Comparison of ENCODE assay signal across 8 cellular contexts in the genomic region with DNA sequence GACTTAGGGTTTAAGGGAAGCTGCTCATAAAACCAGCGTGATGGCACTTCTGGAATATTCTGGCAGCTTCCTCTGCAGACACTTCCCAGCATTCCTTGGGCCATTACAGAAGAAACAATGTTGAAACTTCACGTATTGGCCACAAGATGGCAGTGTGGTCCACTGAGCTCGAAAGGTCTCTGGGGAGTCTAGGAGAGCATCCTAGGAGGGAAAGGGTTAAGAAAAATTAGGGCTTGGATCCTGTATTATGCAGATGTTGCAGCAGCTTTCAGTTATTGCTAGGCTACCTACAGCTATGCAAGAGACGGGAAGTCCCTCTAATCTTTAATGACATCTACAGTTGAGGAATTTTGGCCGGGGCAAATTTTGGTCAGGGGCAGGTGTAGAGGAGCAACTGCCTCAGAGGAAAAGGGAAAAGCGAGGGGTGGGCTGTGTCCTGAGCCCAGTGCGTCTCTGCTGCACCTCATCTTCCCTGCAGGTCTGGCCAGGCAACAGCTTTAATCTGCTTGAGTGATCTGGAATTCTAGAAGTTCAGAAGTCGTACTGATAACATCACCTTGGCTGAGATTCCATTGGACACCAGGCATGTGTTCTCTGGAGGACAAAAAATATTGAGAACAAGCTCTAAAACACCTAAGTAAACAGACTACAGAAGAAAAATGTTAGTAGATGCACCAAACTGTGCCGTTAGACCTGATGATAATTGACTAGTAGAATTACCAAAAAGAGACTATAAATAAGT.
DNase-seq lines count a peak whose midpoint lies in the region; ATAC-seq and TF ChIP-seq lines count a peak whose summit lies in the region.

No MANE protein-coding gene starts in this region.

- no peak overlapping the region for H3K27ac ChIP-seq in IMR-90 (ENCODE audit: insufficient read depth, low read length)

- H3K23ac ChIP-seq in IMR-90 (ENCODE audit: low read depth, low read length) = no peak overlapping the region

- H4K5ac ChIP-seq in IMR-90 (ENCODE audit: low read depth, low read length) = no peak overlapping the region; the same call in 1 of the 2 replicates

- DNase-seq in stimulated activated CD4-positive, alpha-beta T cell treated with anti-CD3 and anti-CD28 coated beads, Interleukin-4, amount 100 ng/mL, for 24 hours = peak; percentile 37
- DNase-seq in stimulated activated CD4-positive, alpha-beta T cell treated with anti-CD3 and anti-CD28 coated beads, Interleukin-1b, Interleukin-23, amount 100 ng/mL, for 48 hours = no peak
- DNase-seq in IMR-90 (peak; percentile 64), UCSD-AML1 (lab: John Stamatoyannopoulos, UW; ENCODE audit: unreplicated experiment) (peak; percentile 11), glomerular visceral epithelial cell (ENCODE audit: extremely low spot score) (peak; percentile 50), renal cortical epithelial cell (ENCODE audit: low read depth) (peak; percentile 45), cortex of kidney (lab: John Stamatoyannopoulos, UW) (no peak)

- H3K4me2 ChIP-seq in IMR-90 (ENCODE audit: low read depth, low read length) = no peak overlapping the region

- TF ChIP-seq POLR2A in IMR-90 (IDR thresholded peaks at IDR 0.05; ENCODE audit: low read depth, low read length) = no peak

- no peaks in the 10 kb centered on the region for H3K9me3 ChIP-seq in IMR-90 (ENCODE audit: control insufficient read depth, insufficient read depth, low read length)

- H3K9me1 ChIP-seq in IMR-90 (ENCODE audit: insufficient read depth, low read length) = peaks cover 6% of the 10 kb centered on the region

- peak; percentile 45 for TF ChIP-seq RAD21 in IMR-90 (IDR thresholded peaks at IDR 0.05; ENCODE audit: low read length)

- no TSS peak for BruUV-seq in IMR-90 (replicated peaks; lab: Mats Ljungman, UMichigan)

- in situ Hi-C loops in IMR-90 (cut with MboI; ENCODE audit: low sequenced_read_pairs) = no loop called here

- no peaks in the 10 kb centered on the region for H3K27me3 ChIP-seq in IMR-90 (ENCODE audit: control insufficient read depth, insufficient read depth, low read length)

- H2BK5ac ChIP-seq in IMR-90 (ENCODE audit: low read depth, low read length, poor library complexity, severe bottlenecking) = peak overlapping the region; percentile 62

- no peak overlapping the region for H3K18ac ChIP-seq in IMR-90 (ENCODE audit: low read depth, low read length)

- no peak overlapping the region for H3K9ac ChIP-seq in IMR-90 (ENCODE audit: low read depth, low read length)

- no peak overlapping the region for H3K56ac ChIP-seq in IMR-90 (ENCODE audit: extremely low read depth, insufficient read depth, low read length)

- POLR2A ChIA-PET in IMR-90 (lab: Charles Lee; ENCODE audit: unreplicated experiment) = interaction anchor here (1.1 kb wide), 1 partner anchor 11 kb away, joined by 3 read pairs; no protein-coding TSS in a partner anchor

- dilution Hi-C loops in IMR-90 (cut with HindIII; ENCODE audit: low sequenced_read_pairs, unreplicated experiment) = no loop called here

- no peak overlapping the region; the same call in 1 of the 2 replicates for H3K4ac ChIP-seq in IMR-90 (ENCODE audit: low read depth, low read length)

- peak overlapping the region; percentile 43; the same call in 1 of the 2 replicates for H2BK120ac ChIP-seq in IMR-90 (ENCODE audit: low read depth, low read length)

- CTCF ChIA-PET in IMR-90 (lab: Yijun Ruan, JAX) = interaction anchor here (0.6 to 2.3 kb wide), 8 partner anchors 11 to 55 kb away, joined by 3 to 19 read pairs (median 6); no protein-coding TSS in a partner anchor

- peak overlapping the region; percentile 17; the same call in 1 of the 2 replicates for H2AK5ac ChIP-seq in IMR-90 (ENCODE audit: low read depth, low read length)

- WGBS in IMR-90 (ENCODE audit: extremely low coverage in 2 of 2, insufficient read length in 1 of 2), 2 experiments = no CpG with 5 or more reads among the region's 9 CpGs

- peak overlapping the region in 1 of 2 experiments; percentile 79; a peak in 2 of 4 replicates for H4K8ac ChIP-seq in IMR-90 (ENCODE audit: low read depth in 2 of 2, low read length in 2 of 2)

- peak overlapping the region; percentile 33 for H2AK9ac ChIP-seq in IMR-90 (replicated peaks; ENCODE audit: low read depth, low read length, poor library complexity)

- H2BK20ac ChIP-seq in IMR-90 (ENCODE audit: low read depth, low read length) = peak overlapping the region; percentile 28; the same call in 1 of the 2 replicates

- no peaks in the 10 kb centered on the region for H3K79me1 ChIP-seq in IMR-90 (ENCODE audit: low read depth in 1 of 2, low read length in 2 of 2)

- no peak overlapping the region for H2BK15ac ChIP-seq in IMR-90 (ENCODE audit: low read depth, low read length)

- H3K36me3 ChIP-seq in IMR-90 (ENCODE audit: control insufficient read depth, insufficient read depth, low read length) = no peaks in the 10 kb centered on the region

- H3K4me3 ChIP-seq in IMR-90 (ENCODE audit: insufficient read depth, low read depth, low read length) = no peak overlapping the region

- H4K91ac ChIP-seq in IMR-90 (ENCODE audit: insufficient read depth, low read depth, low read length) = no peak overlapping the region

- no peak overlapping the region for H3K14ac ChIP-seq in IMR-90 (replicated peaks; ENCODE audit: low read depth, low read length)

- H4K20me1 ChIP-seq in IMR-90 (ENCODE audit: insufficient read depth, low read length) = no peaks in the 10 kb centered on the region

- ATAC-seq in GM21723 (IDR thresholded peaks at IDR 0.05; ENCODE audit: unreplicated experiment) = peak; percentile 85
- ATAC-seq in IMR-90 (ENCODE audit: low read depth) = peak; percentile 65

- peaks cover 13% of the 10 kb centered on the region for H3K4me1 ChIP-seq in IMR-90 (ENCODE audit: control insufficient read depth, insufficient read depth, low read length)

- H2AFZ ChIP-seq in IMR-90 (replicated peaks; ENCODE audit: low read length, poor library complexity) = peak overlapping the region; percentile 59

- peak; percentile 66 for TF ChIP-seq CTCF in IMR-90 (conservative IDR thresholded peaks at IDR 0.05; ENCODE audit: low read depth, low read length)

- intact Hi-C loops in IMR-90 (cut with micrococcal nuclease) = no loop called here

TF ChIP-seq in IMR-90, 13 proteins besides CTCF, POLR2A, EP300 and RAD21:
- TF ChIP-seq BHLHE40 (IDR thresholded peaks at IDR 0.05; ENCODE audit: low read depth, low read length) (no peak), RFX5 (IDR thresholded peaks at IDR 0.05; ENCODE audit: low read depth, low read length) (no peak), SMC3 (IDR thresholded peaks at IDR 0.05; ENCODE audit: low read depth, low read length) (peak; percentile 43), USF2 (IDR thresholded peaks at IDR 0.05; ENCODE audit: low read depth, low read length) (no peak), FOS (IDR thresholded peaks at IDR 0.05; ENCODE audit: low read depth, low read length) (no peak), ELK1 (IDR thresholded peaks at IDR 0.05; ENCODE audit: borderline replicate concordance, low read depth, low read length) (no peak)
TF ChIP-seq in IMR-90: peak in this region for 1.

Comparison
In these comparisons a context has a peak if more than half of its experiments do, and no peak if none do; other contexts are left out.
1. DNase-seq: peak in stimulated activated CD4-positive, alpha-beta T cell treated with anti-CD3 and anti-CD28 coated beads, Interleukin-4, amount 100 ng/mL, for 24 hours (single experiment), IMR-90 (single experiment), UCSD-AML1 (single experiment), glomerular visceral epithelial cell (single experiment) and renal cortical epithelial cell (single experiment); none in stimulated activated CD4-positive, alpha-beta T cell treated with anti-CD3 and anti-CD28 coated beads, Interleukin-1b, Interleukin-23, amount 100 ng/mL, for 48 hours (single experiment) and cortex of kidney (single experiment).